ENCODE assay signal across 1 cellular context in the genomic region with DNA sequence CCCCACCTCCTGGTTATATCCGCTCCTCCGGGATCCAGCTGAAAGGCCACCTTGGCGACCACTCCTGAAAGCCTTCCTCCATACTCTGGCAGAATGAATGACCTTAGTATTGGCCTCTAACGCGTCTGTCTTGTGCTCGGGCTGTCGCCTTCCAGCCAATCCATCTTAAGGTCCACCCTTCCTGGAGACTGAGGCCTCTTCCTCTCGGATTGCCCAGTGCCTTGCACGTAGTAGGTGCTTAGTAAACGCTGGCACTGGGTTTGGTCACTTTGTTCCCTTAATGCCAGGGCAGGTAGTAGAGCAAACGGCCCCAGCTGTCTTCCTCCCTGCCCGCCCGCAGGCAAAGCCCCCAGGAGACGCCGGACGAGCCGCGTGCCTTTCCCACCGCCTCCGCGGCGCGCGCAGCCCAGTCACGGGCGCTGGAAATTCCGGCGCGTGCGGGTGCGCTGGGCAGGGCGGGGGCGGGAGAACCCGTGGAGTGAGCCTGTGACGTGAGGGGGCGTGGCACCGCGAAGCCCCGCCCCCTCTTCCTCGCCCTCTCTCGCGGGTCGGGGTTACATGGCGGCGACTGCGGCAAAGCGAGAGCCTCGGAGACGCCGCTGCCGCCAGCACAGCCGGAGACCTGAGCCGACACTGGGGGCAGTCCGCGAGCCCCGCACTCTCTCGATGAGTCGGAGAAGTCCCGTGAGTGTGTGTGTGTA.
A peak's percentile ranks its signal among the peaks of the same experiment; 100 is the strongest.
TF ChIP-seq lines count a peak whose summit lies in the region.

Gene MAPK6, plus strand, starts transcription at position 527 of the 701 bp plus-strand sequence. CDS start 27,242 bp downstream, outside the sequence.

TF ChIP-seq in HepG2, 621 proteins besides CTCF, POLR2A, EP300 and RAD21 (continued from another document and continues in another):
- TF ChIP-seq, protein P1, sequence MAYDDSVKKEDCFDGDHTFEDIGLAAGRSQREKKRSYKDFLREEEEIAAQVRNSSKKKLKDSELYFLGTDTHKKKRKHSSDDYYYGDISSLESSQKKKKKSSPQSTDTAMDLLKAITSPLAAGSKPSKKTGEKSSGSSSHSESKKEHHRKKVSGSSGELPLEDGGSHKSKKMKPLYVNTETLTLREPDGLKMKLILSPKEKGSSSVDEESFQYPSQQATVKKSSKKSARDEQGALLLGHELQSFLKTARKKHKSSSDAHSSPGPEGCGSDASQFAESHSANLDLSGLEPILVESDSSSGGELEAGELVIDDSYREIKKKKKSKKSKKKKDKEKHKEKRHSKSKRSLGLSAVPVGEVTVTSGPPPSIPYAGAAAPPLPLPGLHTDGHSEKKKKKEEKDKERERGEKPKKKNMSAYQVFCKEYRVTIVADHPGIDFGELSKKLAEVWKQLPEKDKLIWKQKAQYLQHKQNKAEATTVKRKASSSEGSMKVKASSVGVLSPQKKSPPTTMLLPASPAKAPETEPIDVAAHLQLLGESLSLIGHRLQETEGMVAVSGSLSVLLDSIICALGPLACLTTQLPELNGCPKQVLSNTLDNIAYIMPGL (CRISPR knock-in tag; IDR thresholded peaks at IDR 0.05; ENCODE audit: borderline replicate concordance in 1 of 2, low read depth in 1 of 2), result peak in 1 of 2 experiments; percentile 72; a peak in 2 of 4 replicates
- TF ChIP-seq HDAC2 (CRISPR knock-in tag; IDR thresholded peaks at IDR 0.05) (peak; percentile 65), PHF20 (CRISPR knock-in tag; IDR thresholded peaks at IDR 0.05) (peak; percentile 47; the same call in 1 of the 2 replicates), ZNF547 (CRISPR knock-in tag; IDR thresholded peaks at IDR 0.05) (peak; percentile 91), CCAR2 (optimal IDR thresholded peaks at IDR 0.05; ENCODE audit: low read depth, low read length) (no peak), ZNF562 (CRISPR knock-in tag; IDR thresholded peaks at IDR 0.05; ENCODE audit: borderline replicate concordance) (peak; percentile 82), ATF1 (CRISPR knock-in tag; IDR thresholded peaks at IDR 0.05) (peak; percentile 60; the same call in 1 of the 2 replicates), NR2F1 (CRISPR knock-in tag; IDR thresholded peaks at IDR 0.05) (no peak), ZNF263 (CRISPR knock-in tag; IDR thresholded peaks at IDR 0.05) (peak; percentile 42; the same call in 1 of the 2 replicates), ZNF724P (CRISPR knock-in tag; IDR thresholded peaks at IDR 0.05; ENCODE audit: borderline replicate concordance) (0 out of 2 replicates have a peak, but pooled peaks have one; percentile 51), ZNF275 (CRISPR knock-in tag; IDR thresholded peaks at IDR 0.05; ENCODE audit: borderline replicate concordance) (peak; percentile 97), TBX2 (CRISPR knock-in tag; IDR thresholded peaks at IDR 0.05; ENCODE audit: borderline replicate concordance) (peak; percentile 92), POLR2AphosphoS5 (IDR thresholded peaks at IDR 0.05; ENCODE audit: low read depth, low read length) (peak; percentile 83), ARNTL (CRISPR knock-in tag; IDR thresholded peaks at IDR 0.05) (peak; percentile 99), KAT8 (CRISPR knock-in tag; IDR thresholded peaks at IDR 0.05) (peak; percentile 81), KDM5B (CRISPR knock-in tag; IDR thresholded peaks at IDR 0.05; ENCODE audit: borderline replicate concordance) (peak; percentile 93; the same call in 1 of the 2 replicates), ZNF337 (CRISPR knock-in tag; IDR thresholded peaks at IDR 0.05; ENCODE audit: borderline replicate concordance, low read depth) (peak; percentile 53; the same call in 1 of the 2 replicates), ZIK1 (CRISPR knock-in tag; IDR thresholded peaks at IDR 0.05; ENCODE audit: borderline replicate concordance, low read depth) (peak; percentile 84; the same call in 1 of the 2 replicates), ETV5 (CRISPR knock-in tag; IDR thresholded peaks at IDR 0.05; ENCODE audit: borderline replicate concordance) (peak; percentile 71; the same call in 1 of the 2 replicates), SNAPC2 (CRISPR knock-in tag; IDR thresholded peaks at IDR 0.05) (peak; percentile 57; the same call in 1 of the 2 replicates), NCOA1 (CRISPR knock-in tag; IDR thresholded peaks at IDR 0.05) (peak; percentile 63; the same call in 1 of the 2 replicates), PRMT3 (CRISPR knock-in tag; IDR thresholded peaks at IDR 0.05; ENCODE audit: borderline replicate concordance, low read depth) (no peak), CENPX (CRISPR knock-in tag; IDR thresholded peaks at IDR 0.05) (no peak), SETDB1 (CRISPR knock-in tag; IDR thresholded peaks at IDR 0.05; ENCODE audit: borderline replicate concordance) (no peak)
- TF ChIP-seq, protein P2, sequence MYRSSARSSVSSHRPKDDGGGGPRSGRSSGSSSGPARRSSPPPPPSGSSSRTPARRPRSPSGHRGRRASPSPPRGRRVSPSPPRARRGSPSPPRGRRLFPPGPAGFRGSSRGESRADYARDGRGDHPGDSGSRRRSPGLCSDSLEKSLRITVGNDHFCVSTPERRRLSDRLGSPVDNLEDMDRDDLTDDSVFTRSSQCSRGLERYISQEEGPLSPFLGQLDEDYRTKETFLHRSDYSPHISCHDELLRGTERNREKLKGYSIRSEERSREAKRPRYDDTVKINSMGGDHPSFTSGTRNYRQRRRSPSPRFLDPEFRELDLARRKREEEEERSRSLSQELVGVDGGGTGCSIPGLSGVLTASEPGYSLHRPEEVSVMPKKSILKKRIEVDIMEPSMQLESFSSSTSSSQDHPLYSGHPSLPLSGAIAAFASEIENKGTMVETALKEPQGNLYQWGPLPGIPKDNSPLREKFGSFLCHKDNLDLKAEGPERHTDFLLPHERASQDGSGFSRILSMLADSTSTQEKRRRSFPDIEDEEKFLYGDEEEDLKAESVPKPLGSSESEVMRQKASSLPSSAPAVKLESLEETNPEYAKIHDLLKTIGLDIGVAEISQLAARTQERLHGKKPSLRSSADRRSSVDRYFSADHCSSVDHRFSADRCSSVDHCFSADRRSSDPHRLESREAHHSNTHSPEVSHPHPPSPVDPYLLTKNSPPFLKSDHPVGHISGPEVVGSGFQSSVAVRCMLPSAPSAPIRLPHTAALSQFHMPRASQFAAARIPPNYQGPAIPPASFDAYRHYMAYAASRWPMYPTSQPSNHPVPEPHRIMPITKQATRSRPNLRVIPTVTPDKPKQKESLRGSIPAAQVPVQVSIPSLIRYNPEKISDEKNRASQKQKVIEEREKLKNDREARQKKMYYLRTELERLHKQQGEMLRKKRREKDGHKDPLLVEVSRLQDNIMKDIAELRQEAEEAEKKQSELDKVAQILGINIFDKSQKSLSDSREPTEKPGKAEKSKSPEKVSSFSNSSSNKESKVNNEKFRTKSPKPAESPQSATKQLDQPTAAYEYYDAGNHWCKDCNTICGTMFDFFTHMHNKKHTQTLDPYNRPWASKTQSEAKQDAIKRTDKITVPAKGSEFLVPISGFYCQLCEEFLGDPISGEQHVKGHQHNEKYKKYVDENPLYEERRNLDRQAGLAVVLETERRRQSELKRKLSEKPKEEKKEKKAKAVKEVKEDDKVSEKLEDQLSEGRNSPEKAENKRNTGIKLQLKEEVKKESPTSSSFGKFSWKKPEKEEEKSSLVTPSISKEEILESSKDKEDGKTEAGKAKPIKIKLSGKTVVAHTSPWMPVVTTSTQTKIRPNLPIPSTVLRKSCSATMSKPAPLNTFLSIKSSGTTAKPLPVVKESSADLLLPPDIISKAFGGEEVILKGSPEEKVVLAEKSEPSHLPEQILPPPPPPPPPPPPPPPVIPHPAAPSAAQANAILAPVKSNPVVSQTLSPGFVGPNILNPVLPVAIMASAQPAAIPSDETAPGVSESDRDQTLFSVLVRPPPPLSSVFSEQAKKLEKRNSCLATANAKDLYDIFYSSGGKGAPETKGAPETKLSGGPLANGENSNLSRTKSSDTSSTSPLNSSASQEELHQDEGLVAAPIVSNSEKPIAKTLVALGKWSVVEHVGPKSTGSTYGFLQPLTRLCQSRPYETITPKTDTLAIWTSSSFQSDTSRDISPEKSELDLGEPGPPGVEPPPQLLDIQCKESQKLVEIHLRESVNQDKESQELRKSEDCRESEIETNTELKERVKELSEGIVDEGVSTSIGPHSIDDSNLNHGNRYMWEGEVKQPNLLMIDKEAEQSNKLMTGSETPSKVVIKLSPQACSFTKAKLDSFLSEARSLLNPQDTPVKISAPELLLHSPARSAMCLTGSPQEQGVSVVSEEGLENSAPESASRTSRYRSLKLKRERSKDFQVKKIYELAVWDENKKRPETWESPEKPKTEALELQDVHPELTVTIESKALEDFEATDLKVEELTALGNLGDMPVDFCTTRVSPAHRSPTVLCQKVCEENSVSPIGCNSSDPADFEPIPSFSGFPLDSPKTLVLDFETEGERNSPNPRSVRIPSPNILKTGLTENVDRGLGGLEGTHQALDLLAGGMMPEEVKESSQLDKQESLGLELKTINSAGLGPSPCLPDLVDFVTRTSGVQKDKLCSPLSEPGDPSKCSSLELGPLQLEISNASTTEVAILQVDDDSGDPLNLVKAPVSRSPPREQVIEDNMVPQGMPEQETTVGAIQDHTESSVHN (CRISPR knock-in tag; IDR thresholded peaks at IDR 0.05), result 0 out of 2 replicates have a peak, but pooled peaks have one; percentile 26
- TF ChIP-seq, protein P3, sequence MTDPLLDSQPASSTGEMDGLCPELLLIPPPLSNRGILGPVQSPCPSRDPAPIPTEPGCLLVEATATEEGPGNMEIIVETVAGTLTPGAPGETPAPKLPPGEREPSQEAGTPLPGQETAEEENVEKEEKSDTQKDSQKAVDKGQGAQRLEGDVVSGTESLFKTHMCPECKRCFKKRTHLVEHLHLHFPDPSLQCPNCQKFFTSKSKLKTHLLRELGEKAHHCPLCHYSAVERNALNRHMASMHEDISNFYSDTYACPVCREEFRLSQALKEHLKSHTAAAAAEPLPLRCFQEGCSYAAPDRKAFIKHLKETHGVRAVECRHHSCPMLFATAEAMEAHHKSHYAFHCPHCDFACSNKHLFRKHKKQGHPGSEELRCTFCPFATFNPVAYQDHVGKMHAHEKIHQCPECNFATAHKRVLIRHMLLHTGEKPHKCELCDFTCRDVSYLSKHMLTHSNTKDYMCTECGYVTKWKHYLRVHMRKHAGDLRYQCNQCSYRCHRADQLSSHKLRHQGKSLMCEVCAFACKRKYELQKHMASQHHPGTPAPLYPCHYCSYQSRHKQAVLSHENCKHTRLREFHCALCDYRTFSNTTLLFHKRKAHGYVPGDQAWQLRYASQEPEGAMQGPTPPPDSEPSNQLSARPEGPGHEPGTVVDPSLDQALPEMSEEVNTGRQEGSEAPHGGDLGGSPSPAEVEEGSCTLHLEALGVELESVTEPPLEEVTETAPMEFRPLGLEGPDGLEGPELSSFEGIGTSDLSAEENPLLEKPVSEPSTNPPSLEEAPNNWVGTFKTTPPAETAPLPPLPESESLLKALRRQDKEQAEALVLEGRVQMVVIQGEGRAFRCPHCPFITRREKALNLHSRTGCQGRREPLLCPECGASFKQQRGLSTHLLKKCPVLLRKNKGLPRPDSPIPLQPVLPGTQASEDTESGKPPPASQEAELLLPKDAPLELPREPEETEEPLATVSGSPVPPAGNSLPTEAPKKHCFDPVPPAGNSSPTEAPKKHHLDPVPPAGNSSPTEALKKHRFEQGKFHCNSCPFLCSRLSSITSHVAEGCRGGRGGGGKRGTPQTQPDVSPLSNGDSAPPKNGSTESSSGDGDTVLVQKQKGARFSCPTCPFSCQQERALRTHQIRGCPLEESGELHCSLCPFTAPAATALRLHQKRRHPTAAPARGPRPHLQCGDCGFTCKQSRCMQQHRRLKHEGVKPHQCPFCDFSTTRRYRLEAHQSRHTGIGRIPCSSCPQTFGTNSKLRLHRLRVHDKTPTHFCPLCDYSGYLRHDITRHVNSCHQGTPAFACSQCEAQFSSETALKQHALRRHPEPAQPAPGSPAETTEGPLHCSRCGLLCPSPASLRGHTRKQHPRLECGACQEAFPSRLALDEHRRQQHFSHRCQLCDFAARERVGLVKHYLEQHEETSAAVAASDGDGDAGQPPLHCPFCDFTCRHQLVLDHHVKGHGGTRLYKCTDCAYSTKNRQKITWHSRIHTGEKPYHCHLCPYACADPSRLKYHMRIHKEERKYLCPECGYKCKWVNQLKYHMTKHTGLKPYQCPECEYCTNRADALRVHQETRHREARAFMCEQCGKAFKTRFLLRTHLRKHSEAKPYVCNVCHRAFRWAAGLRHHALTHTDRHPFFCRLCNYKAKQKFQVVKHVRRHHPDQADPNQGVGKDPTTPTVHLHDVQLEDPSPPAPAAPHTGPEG (CRISPR knock-in tag; IDR thresholded peaks at IDR 0.05), result peak; percentile 97
- TF ChIP-seq, protein P4, sequence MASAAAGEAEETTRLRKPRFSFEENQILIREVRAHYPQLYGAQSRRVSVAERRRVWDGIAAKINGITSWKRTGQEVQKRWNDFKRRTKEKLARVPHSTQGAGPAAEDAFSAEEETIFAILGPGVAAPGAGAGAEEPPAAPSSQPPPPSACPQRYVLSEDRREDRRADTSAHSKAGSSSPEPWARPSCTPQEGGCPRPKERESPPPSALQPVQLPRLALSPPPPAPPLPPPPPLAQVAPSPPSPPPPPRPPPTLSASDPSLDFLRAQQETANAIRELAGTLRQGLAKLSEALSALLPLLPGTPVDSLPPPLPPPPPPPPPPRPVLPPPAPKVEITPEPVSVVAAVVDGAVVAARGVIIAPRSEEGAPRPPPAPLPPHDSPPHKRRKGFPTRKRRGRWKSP (CRISPR knock-in tag; IDR thresholded peaks at IDR 0.05), result peak; percentile 89
- TF ChIP-seq, protein P5, sequence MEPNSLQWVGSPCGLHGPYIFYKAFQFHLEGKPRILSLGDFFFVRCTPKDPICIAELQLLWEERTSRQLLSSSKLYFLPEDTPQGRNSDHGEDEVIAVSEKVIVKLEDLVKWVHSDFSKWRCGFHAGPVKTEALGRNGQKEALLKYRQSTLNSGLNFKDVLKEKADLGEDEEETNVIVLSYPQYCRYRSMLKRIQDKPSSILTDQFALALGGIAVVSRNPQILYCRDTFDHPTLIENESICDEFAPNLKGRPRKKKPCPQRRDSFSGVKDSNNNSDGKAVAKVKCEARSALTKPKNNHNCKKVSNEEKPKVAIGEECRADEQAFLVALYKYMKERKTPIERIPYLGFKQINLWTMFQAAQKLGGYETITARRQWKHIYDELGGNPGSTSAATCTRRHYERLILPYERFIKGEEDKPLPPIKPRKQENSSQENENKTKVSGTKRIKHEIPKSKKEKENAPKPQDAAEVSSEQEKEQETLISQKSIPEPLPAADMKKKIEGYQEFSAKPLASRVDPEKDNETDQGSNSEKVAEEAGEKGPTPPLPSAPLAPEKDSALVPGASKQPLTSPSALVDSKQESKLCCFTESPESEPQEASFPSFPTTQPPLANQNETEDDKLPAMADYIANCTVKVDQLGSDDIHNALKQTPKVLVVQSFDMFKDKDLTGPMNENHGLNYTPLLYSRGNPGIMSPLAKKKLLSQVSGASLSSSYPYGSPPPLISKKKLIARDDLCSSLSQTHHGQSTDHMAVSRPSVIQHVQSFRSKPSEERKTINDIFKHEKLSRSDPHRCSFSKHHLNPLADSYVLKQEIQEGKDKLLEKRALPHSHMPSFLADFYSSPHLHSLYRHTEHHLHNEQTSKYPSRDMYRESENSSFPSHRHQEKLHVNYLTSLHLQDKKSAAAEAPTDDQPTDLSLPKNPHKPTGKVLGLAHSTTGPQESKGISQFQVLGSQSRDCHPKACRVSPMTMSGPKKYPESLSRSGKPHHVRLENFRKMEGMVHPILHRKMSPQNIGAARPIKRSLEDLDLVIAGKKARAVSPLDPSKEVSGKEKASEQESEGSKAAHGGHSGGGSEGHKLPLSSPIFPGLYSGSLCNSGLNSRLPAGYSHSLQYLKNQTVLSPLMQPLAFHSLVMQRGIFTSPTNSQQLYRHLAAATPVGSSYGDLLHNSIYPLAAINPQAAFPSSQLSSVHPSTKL (CRISPR knock-in tag; IDR thresholded peaks at IDR 0.05), result peak; percentile 90
